ENCODE assay signal across 15 cellular contexts in the genomic region with DNA sequence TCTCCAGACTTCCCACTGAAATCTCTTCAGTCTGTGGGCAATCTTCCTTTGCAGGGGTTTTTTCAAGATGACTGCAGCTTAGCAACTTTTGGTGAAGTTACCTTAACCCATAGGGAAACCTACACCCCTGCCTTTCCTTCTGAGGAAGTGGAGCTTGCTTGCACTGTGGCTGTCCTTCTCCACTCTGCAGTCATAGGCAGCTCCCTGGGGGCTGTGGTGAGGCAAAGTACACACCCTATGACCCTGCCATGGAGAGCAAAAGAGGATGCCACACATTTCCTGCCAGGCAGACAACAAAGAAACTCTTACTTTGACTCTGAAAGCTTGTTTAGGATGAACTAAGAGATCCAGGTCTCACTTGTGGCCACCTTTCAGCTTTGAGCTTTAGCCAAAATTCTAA.
A peak's percentile ranks its signal among the peaks of the same experiment; 100 is the strongest.
DNase-seq lines count a peak whose midpoint lies in the region; ATAC-seq, FAIRE-seq and TF ChIP-seq lines count a peak whose summit lies in the region.
"Had no signal": no experiment of that assay in that cellular context is flagged by ENCODE, and none has a peak within 500 bp of the region (broad histone marks: within the 10 kb centered on the region; RNA-seq: fewer than 3 reads in every experiment).

No MANE protein-coding gene starts in this region.

- peaks cover 5% of the 10 kb centered on the region for H3K27me3 Mint-ChIP-seq in astrocyte (ENCODE audit: low read depth, unreplicated experiment)

- peak; percentile 43 for DNase-seq in HT1080 (ENCODE audit: low read depth)
- no peak for DNase-seq in astrocyte (ENCODE audit: low read depth)
- no peak for DNase-seq in colonic mucosa
- no peak for DNase-seq in right lobe of liver
- DNase-seq in NCI-H510A treated with DMSO at 0.1 percent for 48 hours (lab: John Stamatoyannopoulos, UW) = no peak
- no peak for DNase-seq in NCI-H2196 treated with DMSO at 0.1 percent for 48 hours (lab: John Stamatoyannopoulos, UW; ENCODE audit: unreplicated experiment)
- DNase-seq: left ventricle myocardium superior, NCI-H1092 treated with DMSO at 0.1 percent for 48 hours had no signal

- ATAC-seq in GM18511 (IDR thresholded peaks at IDR 0.05; ENCODE audit: unreplicated experiment) = peak; percentile 87
- peak; percentile 73 for ATAC-seq in GM21529 (IDR thresholded peaks at IDR 0.05; ENCODE audit: unreplicated experiment)
- ATAC-seq in right lobe of liver = no peak
- ATAC-seq: left ventricle myocardium superior, sciatic nerve had no signal

- no peak for TF ChIP-seq POLR2A in right lobe of liver (IDR thresholded peaks at IDR 0.05)

- H3K9me3 Mint-ChIP-seq in astrocyte (ENCODE audit: unreplicated experiment) = no peaks in the 10 kb centered on the region

- H3K27ac ChIP-seq in astrocyte (ENCODE audit: low read depth, low read length) (no peak overlapping the region), colonic mucosa (no peak overlapping the region), right lobe of liver (no peak overlapping the region)
- H3K27ac ChIP-seq: coronary artery had no signal

- H3K4me1 ChIP-seq in astrocyte (ENCODE audit: insufficient read depth, low read length) (no peaks in the 10 kb centered on the region), colonic mucosa (no peaks in the 10 kb centered on the region), right lobe of liver (no peaks in the 10 kb centered on the region)

- H3K4me1 Mint-ChIP-seq in astrocyte (ENCODE audit: low read depth, unreplicated experiment) = peaks cover 12% of the 10 kb centered on the region
- H3K4me1 Mint-ChIP-seq: neural crest cell had no signal

- H3K27me3 ChIP-seq in astrocyte (ENCODE audit: insufficient read depth, low read length) = no peaks in the 10 kb centered on the region
- H3K27me3 ChIP-seq in colonic mucosa = no peaks in the 10 kb centered on the region
- no peaks in the 10 kb centered on the region for H3K27me3 ChIP-seq in right lobe of liver

- FAIRE-seq in astrocyte (lab: Jason Lieb, UNC) = no peak
- FAIRE-seq: GM18507 had no signal

- H3K4me3 Mint-ChIP-seq in astrocyte (ENCODE audit: unreplicated experiment) = no peak overlapping the region
- H3K4me3 Mint-ChIP-seq: neural crest cell had no signal

- H3K9ac ChIP-seq in astrocyte (ENCODE audit: low read length) (no peak overlapping the region), colonic mucosa (ENCODE audit: low read depth in 2 of 2, low read length in 2 of 2) (no peak overlapping the region)

- H3K79me2 ChIP-seq in astrocyte (ENCODE audit: insufficient read depth, low read length) = no peaks in the 10 kb centered on the region

- H3K36me3 ChIP-seq in astrocyte (ENCODE audit: insufficient read depth, low read length) = no peaks in the 10 kb centered on the region
- H3K36me3 ChIP-seq in colonic mucosa = no peaks in the 10 kb centered on the region
- no peaks in the 10 kb centered on the region for H3K36me3 ChIP-seq in right lobe of liver

- intact Hi-C loops in colonic mucosa (cut with DNase I) (no loop called here), right lobe of liver (cut with DNase I) (no loop called here)

- no peak overlapping the region for H2AFZ ChIP-seq in astrocyte (ENCODE audit: low read depth, low read length)

- H3K4me3 ChIP-seq in astrocyte (ENCODE audit: insufficient read depth, low read depth, low read length) (no peak overlapping the region), colonic mucosa (no peak overlapping the region), right lobe of liver (no peak overlapping the region)
- H3K4me3 ChIP-seq: coronary artery had no signal

- H3K27ac Mint-ChIP-seq in astrocyte (ENCODE audit: unreplicated experiment) = peak overlapping the region; percentile 5

- H3K4me2 ChIP-seq in astrocyte (ENCODE audit: low read length) = no peak overlapping the region

- H4K20me1 ChIP-seq in astrocyte (ENCODE audit: insufficient read depth, low read length) = no peaks in the 10 kb centered on the region

- H3K9me3 ChIP-seq in astrocyte (ENCODE audit: insufficient read depth, low read depth, low read length) (no peaks in the 10 kb centered on the region), colonic mucosa (no peaks in the 10 kb centered on the region), right lobe of liver (no peaks in the 10 kb centered on the region)

- TF ChIP-seq CTCF in astrocyte (IDR thresholded peaks at IDR 0.05; ENCODE audit: insufficient read depth, low read depth, low read length) = no peak
- no peak for TF ChIP-seq CTCF in colonic mucosa (IDR thresholded peaks at IDR 0.05)
- TF ChIP-seq CTCF in right lobe of liver (IDR thresholded peaks at IDR 0.05) = no peak

- no peaks in the 10 kb centered on the region for H3K36me3 Mint-ChIP-seq in astrocyte (ENCODE audit: low read depth, unreplicated experiment)
- H3K36me3 Mint-ChIP-seq: CD4-positive, alpha-beta memory T cell had no signal

Comparison
In these comparisons a context has a peak if more than half of its experiments do, and no peak if none do; other contexts are left out.
1. ATAC-seq: peak in GM18511 (single experiment) and GM21529 (single experiment); none in right lobe of liver (0 of 4).